10 cellular contexts compared by ENCODE assay signal in genomic region chr5:18772475-18772874, GRCh38.
DNase-seq lines count a peak whose midpoint lies in the region; ATAC-seq, FAIRE-seq and TF ChIP-seq lines count a peak whose summit lies in the region.
"Had no signal": no experiment of that assay in that cellular context is flagged by ENCODE, and none has a peak within 500 bp of the region (broad histone marks: within the 10 kb centered on the region; RNA-seq: fewer than 3 reads in every experiment).

No MANE protein-coding gene starts in this region.

- H3K4me1 ChIP-seq in HEK293 (ENCODE audit: control insufficient read depth, insufficient read depth, low read length) (no peaks in the 10 kb centered on the region), hepatocyte (ENCODE audit: insufficient read depth) (no peaks in the 10 kb centered on the region)
- H3K4me1 ChIP-seq: sigmoid colon had no signal

- H3K36me3 ChIP-seq in HEK293 (ENCODE audit: control insufficient read depth in 2 of 2, insufficient read depth in 1 of 2, low read length in 2 of 2): no peaks in the 10 kb centered on the region
- no peaks in the 10 kb centered on the region for H3K36me3 ChIP-seq in hepatocyte (replicated peaks; ENCODE audit: insufficient read depth, low read depth)
- H3K36me3 ChIP-seq: sigmoid colon had no signal

- peak overlapping the region; percentile 31 for H2AFZ ChIP-seq in hepatocyte

- peak; percentile 84 for DNase-seq in DMS 273 (lab: John Stamatoyannopoulos, UW; ENCODE audit: unreplicated experiment)
- peak; percentile 63 for DNase-seq in RCC 7860 (ENCODE audit: low spot score)
- peak; percentile 60 for DNase-seq in hepatocyte (ENCODE audit: low spot score)
- DNase-seq in Ammon's horn (ENCODE audit: low spot score): no peak
- DNase-seq in SW 1271 (lab: John Stamatoyannopoulos, UW): no peak
- no peak for DNase-seq in Right ventricle myocardium superior
- DNase-seq in NCI-H1092 (lab: John Stamatoyannopoulos, UW): no peak
- DNase-seq: activated CD4-positive, alpha-beta T cell treated with anti-CD3 and anti-CD28 coated beads for 1 hour; sigmoid colon had no signal

- POLR2A ChIA-PET in HEK293 (lab: Yijun Ruan, JAX): no interaction called here

- TF ChIP-seq CTCF in HEK293 (tag by site-specific recombination; IDR thresholded peaks at IDR 0.05) (no peak), hepatocyte (IDR thresholded peaks at IDR 0.05; ENCODE audit: poor library complexity) (peak; percentile 67)

- peak overlapping the region; percentile 67 for H3K4me2 ChIP-seq in hepatocyte

- H3K9me3 ChIP-seq in HEK293 (ENCODE audit: control insufficient read depth, insufficient read depth, low read depth, low read length) (no peaks in the 10 kb centered on the region; the same call in 1 of the 2 replicates), hepatocyte (ENCODE audit: low read depth) (no peaks in the 10 kb centered on the region)
- H3K9me3 ChIP-seq: sigmoid colon had no signal

- 23% methylated on average over 4 of the region's 4 CpGs for WGBS in hepatocyte (ENCODE audit: low lambda C conversion rate, missing lambda C conversion rate)

- ATAC-seq in Right ventricle myocardium superior (ENCODE audit: poor library complexity): no peak

- peak; percentile 84 for FAIRE-seq in RCC 7860 (lab: Jason Lieb, UNC)

- H4K20me1 ChIP-seq in hepatocyte (ENCODE audit: insufficient read depth, poor library complexity, severe bottlenecking): no peaks in the 10 kb centered on the region

- intact Hi-C loops in Right ventricle myocardium superior (cut with DNase I): no loop called here

- H3K27ac ChIP-seq in HEK293 (ENCODE audit: extremely low read depth, low read depth, low read length) (no peak overlapping the region), hepatocyte (no peak overlapping the region)
- H3K27ac ChIP-seq: sigmoid colon had no signal

- no peaks in the 10 kb centered on the region for H3K27me3 ChIP-seq in hepatocyte
- H3K27me3 ChIP-seq: sigmoid colon had no signal

- H3K4me3 ChIP-seq in HEK293 (ENCODE audit: low read depth, low read length) (peak overlapping the region; percentile 9), hepatocyte (no peak overlapping the region)
- H3K4me3 ChIP-seq: sigmoid colon had no signal

- CTCF ChIA-PET in HEK293 (lab: Yijun Ruan, JAX): interaction anchor here (0.6 kb wide), 1 partner anchor 955 kb away, joined by 3 read pairs; no protein-coding TSS in a partner anchor

- H3K79me2 ChIP-seq in hepatocyte: no peaks in the 10 kb centered on the region

- no peaks in the 10 kb centered on the region for H3K9me2 ChIP-seq in hepatocyte (replicated peaks; ENCODE audit: insufficient read depth)

TF ChIP-seq in HEK293, 187 proteins besides CTCF, POLR2A, EP300 and RAD21:
- TF ChIP-seq ZNF174 (tag by site-specific recombination; IDR thresholded peaks at IDR 0.05) (no peak), ZNF654 (tag by site-specific recombination; IDR thresholded peaks at IDR 0.05; ENCODE audit: low read depth) (peak; percentile 34; the same call in 1 of the 2 replicates), PRDM1 (tag by site-specific recombination; IDR thresholded peaks at IDR 0.05) (peak; percentile 28; the same call in 1 of the 2 replicates)

Comparison
In these comparisons a context has a peak if more than half of its experiments do, and no peak if none do; other contexts are left out.
1. DNase-seq: peak in DMS 273 (single experiment), RCC 7860 (single experiment) and hepatocyte (single experiment); none in Ammon's horn (single experiment), SW 1271 (0 of 2), Right ventricle myocardium superior (single experiment) and NCI-H1092 (single experiment).